Comparison of ENCODE assay signal across 1 cellular context in the genomic region with DNA sequence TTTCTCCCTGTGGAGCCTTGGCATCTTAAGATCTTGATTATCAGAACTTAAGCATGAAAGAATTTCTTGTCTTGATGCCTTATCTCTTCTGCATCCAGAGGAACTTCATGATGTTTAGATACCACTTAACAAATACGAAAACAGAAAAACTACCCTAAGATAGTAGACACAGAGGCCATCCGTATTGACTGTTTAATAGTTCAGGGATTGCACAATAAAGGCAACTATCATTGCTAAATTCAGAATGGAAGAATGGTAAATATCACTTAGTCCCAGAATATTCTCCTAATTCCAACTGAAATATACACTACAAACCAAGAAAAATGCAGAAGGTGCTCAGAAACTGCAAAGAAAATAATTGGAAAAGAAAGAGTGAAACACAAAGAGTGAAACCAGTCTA.
TF ChIP-seq lines count a peak whose summit lies in the region.

No MANE protein-coding gene starts in this region.

TF ChIP-seq in Ishikawa, 13 proteins besides CTCF, POLR2A, EP300 and RAD21 (continued from another document):
- TF ChIP-seq REST (IDR thresholded peaks at IDR 0.05; ENCODE audit: low read depth) (no peak), CEBPB (IDR thresholded peaks at IDR 0.05) (0 out of 2 replicates have a peak, but pooled peaks have one; percentile 18), YY1 (IDR thresholded peaks at IDR 0.05; ENCODE audit: low read depth) (no peak)
TF ChIP-seq in Ishikawa: peak in this region for 1.
